In genomic region chr2:163595033-163595432, GRCh38 we compare ENCODE assay signal across 16 cellular contexts.
"Had no signal": no experiment of that assay in that cellular context is flagged by ENCODE, and none has a peak within 500 bp of the region (broad histone marks: within the 10 kb centered on the region; RNA-seq: fewer than 3 reads in every experiment).

No MANE protein-coding gene starts in this region.

- DNase-seq: activated CD4-positive, alpha-beta T cell treated with anti-CD3 and anti-CD28 coated beads for 1 hour; activated CD4-positive, alpha-beta T cell treated with anti-CD3 and anti-CD28 coated beads, Interleukin-2, amount 50 U/mL, for 48 hours; activated CD8-positive, alpha-beta memory T cell treated with anti-CD3 and anti-CD28 coated beads, Interleukin-2, amount 10 ng/mL, durations not matched to agents 7 days and 5 days; activated effector memory CD4-positive, alpha-beta T cell treated with anti-CD3 and anti-CD28 coated beads, Interleukin-2, amount 50 U/mL, for 16 hours; activated T-cell treated with anti-CD3 and anti-CD28 coated beads, Interleukin-2, amount 50 U/mL, for 24 hours; anterior cingulate cortex; caudate nucleus; cortex of kidney; effector CD8-positive, alpha-beta T cell; hippocampal formation; stimulated activated CD4-positive, alpha-beta T cell treated with anti-CD3 and anti-CD28 coated beads, Interleukin-4, amount 100 ng/mL, for 24 hours; stomach; T-cell; T1000 had no signal

- H3K27ac ChIP-seq: stomach had no signal

- H3K36me3 Mint-ChIP-seq: activated CD8-positive, alpha-beta memory T cell treated with anti-CD3 and anti-CD28 coated beads, Interleukin-2, amount 10 ng/mL, durations not matched to agents 7 days and 5 days; activated naive CD8-positive, alpha-beta T cell; mesothelial cell of epicardium; T-cell had no signal

- H3K9me3 ChIP-seq: stomach had no signal

- H3K4me1 Mint-ChIP-seq: activated CD8-positive, alpha-beta memory T cell treated with anti-CD3 and anti-CD28 coated beads, Interleukin-2, amount 10 ng/mL, durations not matched to agents 7 days and 5 days; T-cell had no signal

- H3K27me3 Mint-ChIP-seq: activated CD8-positive, alpha-beta memory T cell treated with anti-CD3 and anti-CD28 coated beads, Interleukin-2, amount 10 ng/mL, durations not matched to agents 7 days and 5 days; activated naive CD8-positive, alpha-beta T cell; activated T-cell treated with anti-CD3 and anti-CD28 coated beads, Interleukin-2, amount 50 U/mL, for 24 hours; T-cell had no signal

- H3K27ac Mint-ChIP-seq: activated CD8-positive, alpha-beta memory T cell treated with anti-CD3 and anti-CD28 coated beads, Interleukin-2, amount 10 ng/mL, durations not matched to agents 7 days and 5 days; activated naive CD8-positive, alpha-beta T cell; activated T-cell treated with anti-CD3 and anti-CD28 coated beads, Interleukin-2, amount 50 U/mL, for 24 hours; mesothelial cell of epicardium; T-cell had no signal

- H3K36me3 ChIP-seq: stomach had no signal

- H3K27me3 ChIP-seq: stomach had no signal

- H3K4me3 Mint-ChIP-seq: activated CD8-positive, alpha-beta memory T cell treated with anti-CD3 and anti-CD28 coated beads, Interleukin-2, amount 10 ng/mL, durations not matched to agents 7 days and 5 days; activated naive CD8-positive, alpha-beta T cell; activated T-cell treated with anti-CD3 and anti-CD28 coated beads, Interleukin-2, amount 50 U/mL, for 24 hours; mesothelial cell of epicardium; T-cell had no signal

- H3K4me3 ChIP-seq: stomach had no signal

- H3K9me3 Mint-ChIP-seq: mesothelial cell of epicardium had no signal

- ATAC-seq: activated CD8-positive, alpha-beta memory T cell treated with anti-CD3 and anti-CD28 coated beads, Interleukin-2, amount 10 ng/mL, durations not matched to agents 7 days and 5 days; T-cell had no signal

- H3K4me1 ChIP-seq: stomach had no signal
